Comparison of ENCODE assay signal across 11 cellular contexts in the genomic region with DNA sequence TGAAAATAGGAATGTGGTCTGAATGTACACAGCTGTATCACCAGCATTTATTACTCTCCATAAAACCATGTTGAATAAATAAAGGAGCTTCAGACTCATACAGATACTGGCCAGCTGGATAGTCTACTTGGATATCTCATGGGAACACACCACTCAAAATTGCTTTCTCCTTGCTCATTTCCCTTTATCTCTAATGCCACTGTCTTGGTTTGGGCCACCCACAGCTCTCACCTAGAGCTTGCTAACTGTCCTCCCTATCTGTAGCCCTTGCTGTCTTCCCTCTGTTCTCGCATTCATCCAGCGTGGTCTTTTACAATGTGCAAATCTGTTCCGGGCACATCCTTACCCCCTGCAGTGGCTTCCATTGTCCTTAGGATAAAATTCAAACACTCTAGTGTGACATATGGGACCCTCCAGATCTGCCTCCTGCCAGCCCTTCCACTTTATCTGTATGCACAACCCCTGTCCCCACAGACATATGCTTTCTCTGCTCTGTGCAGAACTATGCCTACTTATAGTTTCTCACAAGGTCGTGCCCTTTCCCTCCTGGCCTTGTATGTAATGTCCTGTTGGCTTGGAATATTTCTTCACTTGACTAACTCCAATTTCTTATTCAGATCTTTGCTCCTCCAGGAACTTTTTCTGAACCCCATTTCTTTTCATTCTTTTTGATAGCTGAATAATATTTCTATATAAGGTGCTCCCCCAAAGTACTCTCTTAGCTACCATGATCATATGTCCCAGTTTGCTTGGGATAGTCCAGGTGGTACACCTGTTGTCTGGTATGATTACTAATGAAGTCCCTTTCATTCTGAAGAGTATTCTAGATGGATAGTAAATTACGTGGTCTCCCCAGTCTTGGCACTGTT. TPM values are rescaled to one million over a fixed set of nuclear protein-coding genes. Genes with fewer than 3 reads are reported as not detected.
A peak's percentile ranks its signal among the peaks of the same experiment; 100 is the strongest.
DNase-seq lines count a peak whose midpoint lies in the region; ATAC-seq, FAIRE-seq and TF ChIP-seq lines count a peak whose summit lies in the region.
"Had no signal": no experiment of that assay in that cellular context is flagged by ENCODE, and none has a peak within 500 bp of the region (broad histone marks: within the 10 kb centered on the region; RNA-seq: fewer than 3 reads in every experiment).

No MANE protein-coding gene starts in this region.

- POLR2A ChIA-PET in H1 (lab: Charles Lee; ENCODE audit: partially characterized antibody) = interaction anchor here (0.7 to 8.1 kb wide), 25 partner anchors 7 to 252 kb away, joined by 3 to 67 read pairs (median 4); a partner anchor contains a TSS

- no peak overlapping the region for H3K27ac ChIP-seq in H1 (ENCODE audit: low read depth, low read length)

- no peak overlapping the region for H3K18ac ChIP-seq in H1 (ENCODE audit: extremely low read depth, low read length)

- no peak overlapping the region for H3K4ac ChIP-seq in H1 (replicated peaks; ENCODE audit: insufficient read length, low read depth, low read length)

- no peak overlapping the region for H4K91ac ChIP-seq in H1 (replicated peaks; ENCODE audit: insufficient read length, low read length)

- H2BK20ac ChIP-seq in H1 (ENCODE audit: low read length) = no peak overlapping the region

- H3K4me3 ChIP-seq in H1 (ENCODE audit: extremely low read depth in 1 of 4, insufficient read depth in 2 of 4, low read depth in 3 of 4, low read length in 4 of 4) = peak overlapping the region; percentile 74 to 96 (median 86)
- peak overlapping the region; percentile 20 for H3K4me3 ChIP-seq in retinal pigment epithelial cell (ENCODE audit: low read length)

- no peak overlapping the region for H2AK5ac ChIP-seq in H1 (ENCODE audit: low read depth, low read length)

- ATAC-seq in GM19324 (IDR thresholded peaks at IDR 0.05; ENCODE audit: low FRiP score, unreplicated experiment) = no peak
- ATAC-seq in GM21390 (IDR thresholded peaks at IDR 0.05; ENCODE audit: unreplicated experiment) = no peak

- H4K8ac ChIP-seq in H1 (ENCODE audit: extremely low read depth, insufficient read depth, low read length) = no peak overlapping the region

- no peak for FAIRE-seq in H1 (lab: Jason Lieb, UNC)

- no peak overlapping the region for H2BK12ac ChIP-seq in H1 (ENCODE audit: low read depth, low read length)

- no peak for TF ChIP-seq POLR2A in H1 (IDR thresholded peaks at IDR 0.05; ENCODE audit: control extremely low read depth in 1 of 2, low read depth in 2 of 2, low read length in 2 of 2)

- peaks cover 38 to 87% of the 10 kb centered on the region in 2 experiments for H3K79me2 ChIP-seq in H1 (ENCODE audit: control insufficient read depth in 1 of 2, insufficient read depth in 2 of 2, low read length in 2 of 2)

- peaks cover 3 to 47% (median 18%) of the 10 kb centered on the region in 4 experiments; a peak in 6 of 8 replicates for H3K36me3 ChIP-seq in H1 (ENCODE audit: control insufficient read depth in 2 of 4, insufficient read depth in 4 of 4, low read length in 3 of 4)

- DNase-seq in NCI-H82 (lab: John Stamatoyannopoulos, UW) (peak; percentile 48), NCI-H82 treated with DMSO at 0.1 percent for 48 hours (lab: John Stamatoyannopoulos, UW; ENCODE audit: unreplicated experiment) (no peak), NCI-H524 treated with DMSO at 0.1 percent for 48 hours (lab: John Stamatoyannopoulos, UW) (peak; percentile 85), H1 (ENCODE audit: low read depth in 1 of 2, low spot score in 2 of 2) (no peak), retinal pigment epithelial cell (ENCODE audit: low read depth) (no peak), NCI-H2196 treated with DMSO at 0.1 percent for 48 hours (lab: John Stamatoyannopoulos, UW; ENCODE audit: unreplicated experiment) (no peak)
- DNase-seq: activated naive CD4-positive, alpha-beta T cell; NCI-H2029; nucleus accumbens had no signal

- no peaks in the 10 kb centered on the region for H3K27me3 ChIP-seq in H1 (replicated peaks in 1 of 4; ENCODE audit: control insufficient read depth in 3 of 4, extremely low read depth in 1 of 4, insufficient read depth in 3 of 4, low read length in 3 of 4)

- no peaks in the 10 kb centered on the region for H3K9me3 ChIP-seq in H1 (ENCODE audit: insufficient read depth in 2 of 2, low read depth in 1 of 2, low read length in 1 of 2)

- WGBS in H1 (ENCODE audit: extremely low coverage in 1 of 2, insufficient coverage in 1 of 2, insufficient read length in 1 of 2, insufficient replicate concordance in 2 of 2, low coverage in 1 of 2, low lambda C conversion rate in 2 of 2, missing lambda C conversion rate in 1 of 2), 2 experiments = 42% methylated on average over 5 of the region's 5 CpGs; no CpG with 5 or more reads in 1 of the 2 experiments

- H3K79me1 ChIP-seq in H1 (ENCODE audit: low read depth, low read length) = peaks cover 9% of the 10 kb centered on the region; the same call in 1 of the 2 replicates

- CTCF ChIA-PET in H1 (lab: Charles Lee; ENCODE audit: partially characterized antibody) = interaction anchor here (0.7 to 2.3 kb wide), 15 partner anchors 11 to 138 kb away, joined by 3 to 7 read pairs (median 3); no protein-coding TSS in a partner anchor

- H2BK15ac ChIP-seq in H1 (ENCODE audit: low read length) = no peak overlapping the region

- H2BK120ac ChIP-seq in H1 (replicated peaks; ENCODE audit: low read depth, low read length) = no peak overlapping the region

- H2AFZ ChIP-seq in H1 (ENCODE audit: low read length) = no peak overlapping the region

- peak overlapping the region; percentile 65 for H4K5ac ChIP-seq in H1 (ENCODE audit: insufficient read length, low read depth, low read length)

- no peak overlapping the region for H3K23ac ChIP-seq in H1 (ENCODE audit: insufficient read length)

- H3K9ac ChIP-seq in H1 (replicated peaks in 1 of 4; ENCODE audit: extremely low read depth in 1 of 4, low read depth in 3 of 4, low read length in 3 of 4) = no peak overlapping the region

- H2BK5ac ChIP-seq in H1 (ENCODE audit: low read depth, low read length) = no peak overlapping the region

- H3K4me2 ChIP-seq in H1 (ENCODE audit: insufficient read depth in 1 of 2, low read depth in 2 of 2, low read length in 2 of 2) = peak overlapping the region; percentile 71 to 85

- no peak for TF ChIP-seq RAD21 in H1 (IDR thresholded peaks at IDR 0.05 in 1 of 2, conservative IDR thresholded peaks at IDR 0.05 in 1 of 2; ENCODE audit: low read depth in 2 of 2, low read length in 2 of 2)

- H4K20me1 ChIP-seq in H1 (replicated peaks in 1 of 2; ENCODE audit: control insufficient read depth in 1 of 2, insufficient read depth in 2 of 2, low read length in 2 of 2) = peaks cover 8 to 25% of the 10 kb centered on the region in 2 experiments

- peaks cover 0 to 6% (median 5%) of the 10 kb centered on the region in 4 experiments; a peak in 6 of 7 replicates for H3K4me1 ChIP-seq in H1 (replicated peaks in 1 of 4; ENCODE audit: control insufficient read depth in 3 of 4, insufficient read depth in 4 of 4, low read length in 3 of 4)

- H3K23me2 ChIP-seq in H1 (ENCODE audit: low read depth, low read length) = peaks cover 7% of the 10 kb centered on the region

- H3K14ac ChIP-seq in H1 (ENCODE audit: insufficient read length) = no peak overlapping the region

- no peak for TF ChIP-seq EP300 in H1 (IDR thresholded peaks at IDR 0.05; ENCODE audit: borderline replicate concordance in 1 of 2, low read depth in 2 of 2, low read length in 2 of 2)

- H3K56ac ChIP-seq in H1 (replicated peaks; ENCODE audit: insufficient read length, low read depth, low read length) = no peak overlapping the region

- TF ChIP-seq CTCF in H1 (IDR thresholded peaks at IDR 0.05; ENCODE audit: control extremely low read depth in 1 of 3, insufficient read depth in 1 of 3, low read depth in 1 of 3, low read length in 3 of 3) (no peak), retinal pigment epithelial cell (conservative IDR thresholded peaks at IDR 0.05; ENCODE audit: low read depth, low read length) (no peak)

TF ChIP-seq in H1, 55 proteins besides CTCF, POLR2A, EP300 and RAD21:
- TF ChIP-seq JUN (IDR thresholded peaks at IDR 0.05; ENCODE audit: low read depth, low read length) (no peak), BRCA1 (IDR thresholded peaks at IDR 0.05; ENCODE audit: low read depth, low read length) (no peak), POLR2AphosphoS5 (IDR thresholded peaks at IDR 0.05; ENCODE audit: low read depth, low read length) (0 out of 2 replicates have a peak, but pooled peaks have one; percentile 11)

RNA-seq across cellular contexts. Expression of a gene that starts 2.9 kb away (rescaled TPM):
- 66.2 and 75.7 TPM in 2 replicates for total RNA-seq in H1 (2021; fragmentation: NEBNext Ultra II Directional; extraction: Animal tissue kit (Norgen Biotek cat#: 25700))
- polyA plus RNA-seq in H1 (2011; rRNA removed) = 31.8 and 36.4 TPM in 2 replicates
- polyA plus RNA-seq in H1 (2011; cell fraction: cytosol; rRNA removed) = 28.4 TPM
- 33.8 TPM for polyA plus RNA-seq in H1 (2011; cell fraction: nucleus; rRNA removed)
- 44.4 to 73.6 TPM (median 45.8 TPM) in 4 replicates for polyA plus RNA-seq in H1 (2012, experiment 1 of 2)
- polyA plus RNA-seq in H1 (2012, experiment 2 of 2) = 15.7 TPM
- polyA plus RNA-seq in H1 (2013, experiment 1 of 2) = 36.4 TPM
- polyA plus RNA-seq in H1 (2013, experiment 2 of 2) = 36.1 TPM
- 63.8 and 87.6 TPM in 2 replicates for polyA minus RNA-seq in H1 (2011; rRNA and poly(A)+ RNA removed)
- polyA minus RNA-seq in H1 (2011; cell fraction: cytosol; rRNA and poly(A)+ RNA removed) = 52.4 TPM
- 76.4 TPM for polyA minus RNA-seq in H1 (2011; cell fraction: nucleus; rRNA and poly(A)+ RNA removed)

RNA-seq across cellular contexts. Expression of a gene that starts 13.5 kb away (rescaled TPM):
- total RNA-seq in H1 (2021; fragmentation: NEBNext Ultra II Directional; extraction: Animal tissue kit (Norgen Biotek cat#: 25700)) = 0.65 TPM in 1 of 2 replicates, not detected in the other
- 0.21 TPM in 1 of 2 replicates, not detected in the other for polyA plus RNA-seq in H1 (2011; rRNA removed)
- 0.25 TPM for polyA plus RNA-seq in H1 (2011; cell fraction: cytosol; rRNA removed)
- polyA plus RNA-seq in H1 (2011; cell fraction: nucleus; rRNA removed) = 0.54 TPM
- polyA plus RNA-seq in H1 (2012, experiment 1 of 2) = 0.52 to 0.71 TPM in 2 of 4 replicates, not detected in the others
- not detected for polyA plus RNA-seq in H1 (2012, experiment 2 of 2)
- 0.53 TPM for polyA plus RNA-seq in H1 (2013, experiment 1 of 2)
- 0.48 TPM for polyA plus RNA-seq in H1 (2013, experiment 2 of 2)
- polyA minus RNA-seq in H1 (2011; rRNA and poly(A)+ RNA removed) = 0.83 TPM in 1 of 2 replicates, not detected in the other
- polyA minus RNA-seq in H1 (2011; cell fraction: cytosol; rRNA and poly(A)+ RNA removed) = not detected
- polyA minus RNA-seq in H1 (2011; cell fraction: nucleus; rRNA and poly(A)+ RNA removed) = not detected

Comparison
In these comparisons a context has a peak if more than half of its experiments do, and no peak if none do; other contexts are left out.
1. DNase-seq: peak in NCI-H82 (single experiment) and NCI-H524 treated with DMSO at 0.1 percent for 48 hours (single experiment); none in NCI-H82 treated with DMSO at 0.1 percent for 48 hours (single experiment), H1 (0 of 2), retinal pigment epithelial cell (single experiment) and NCI-H2196 treated with DMSO at 0.1 percent for 48 hours (single experiment).